ENCODE assay signal across 10 cellular contexts in genomic region chr12:114681149-114681849, GRCh38. TPM values are rescaled to one million over a fixed set of nuclear protein-coding genes. Genes with fewer than 3 reads are reported as not detected.
DNase-seq lines count a peak whose midpoint lies in the region; ATAC-seq and TF ChIP-seq lines count a peak whose summit lies in the region.
"Had no signal": no experiment of that assay in that cellular context is flagged by ENCODE, and none has a peak within 500 bp of the region (broad histone marks: within the 10 kb centered on the region; RNA-seq: fewer than 3 reads in every experiment).

No MANE protein-coding gene starts in this region.

- H3K18ac ChIP-seq in trophoblast cell (ENCODE audit: low read length): peak overlapping the region; percentile 54

- CTCF ChIA-PET in Panc1 (lab: Charles Lee): no interaction called here

- POLR2A ChIA-PET in Panc1 (lab: Charles Lee): no interaction called here

- H3K4me1 ChIP-seq in Panc1 (ENCODE audit: control insufficient read depth, insufficient read depth, low read length) (0 out of 2 replicates have a peak, but pooled peaks cover 2% of the 10 kb centered on the region), esophagus squamous epithelium (peaks cover 4 to 52% (median 11%) of the 10 kb centered on the region in 3 donors), trophoblast cell (ENCODE audit: control insufficient read depth in 1 of 2, insufficient read depth in 2 of 2, low read length in 2 of 2) (peaks cover 23 to 27% of the 10 kb centered on the region in 2 experiments)

- 54 to 60% methylated on average over 12 to 15 of the region's 16 CpGs for WGBS in esophagus squamous epithelium, 2 donors
- no CpG with 5 or more reads among the region's 16 CpGs for WGBS in trophoblast cell (ENCODE audit: extremely low coverage, insufficient coverage, insufficient read length)

- intact Hi-C loops in Panc1 (cut with micrococcal nuclease; ENCODE audit: unreplicated experiment) (no loop called here), esophagus squamous epithelium (cut with DNase I) (no loop called here)

- H2AK5ac ChIP-seq in trophoblast cell (ENCODE audit: low read length): no peak overlapping the region

- H3K23ac ChIP-seq in trophoblast cell (ENCODE audit: low read length): no peak overlapping the region

- H3K9me3 ChIP-seq in Panc1 (ENCODE audit: control insufficient read depth, insufficient read depth, low read depth, low read length) (no peaks in the 10 kb centered on the region), esophagus squamous epithelium (no peaks in the 10 kb centered on the region), trophoblast cell (ENCODE audit: insufficient read depth, low read depth, low read length) (no peaks in the 10 kb centered on the region)

- peaks cover 59% of the 10 kb centered on the region for H3K79me2 ChIP-seq in trophoblast cell (ENCODE audit: control insufficient read depth, insufficient read depth, low read length, poor library complexity)

- H3K4me1 Mint-ChIP-seq in natural killer cell treated with Interleukin-12 subunit alpha and Interleukin-12 subunit beta and Interleukin-15 and Interleukin-18, amount 100 ng/mL, for 72 hours (ENCODE audit: low read depth in 2 of 2): peaks cover 13 to 16% of the 10 kb centered on the region in 2 donors

- peaks cover 53 to 74% of the 10 kb centered on the region in 2 donors for H3K27me3 Mint-ChIP-seq in natural killer cell treated with Interleukin-12 subunit alpha and Interleukin-12 subunit beta and Interleukin-15 and Interleukin-18, amount 100 ng/mL, for 72 hours

- H4K12ac ChIP-seq in trophoblast cell (ENCODE audit: low read depth, low read length): peak overlapping the region; percentile 64

- TF ChIP-seq POLR2A in esophagus squamous epithelium (IDR thresholded peaks at IDR 0.05): no peak

- H3K4me3 ChIP-seq in Panc1 (ENCODE audit: low read depth in 2 of 2, low read length in 2 of 2) (peak overlapping the region; percentile 69 to 84), esophagus squamous epithelium (peak overlapping the region in 3 of 4 donors; percentile 55 to 78 (median 70)), trophoblast cell (ENCODE audit: low read depth, low read length) (peak overlapping the region; percentile 75)

- no peak for TF ChIP-seq CTCF in Panc1 (IDR thresholded peaks at IDR 0.05)
- TF ChIP-seq CTCF in esophagus squamous epithelium (IDR thresholded peaks at IDR 0.05): no peak

- H2BK12ac ChIP-seq in trophoblast cell (ENCODE audit: low read length): peak overlapping the region; percentile 15

- H3K27ac Mint-ChIP-seq in natural killer cell treated with Interleukin-12 subunit alpha and Interleukin-12 subunit beta and Interleukin-15 and Interleukin-18, amount 100 ng/mL, for 72 hours: no peak overlapping the region

- H3K36me3 ChIP-seq in Panc1 (ENCODE audit: control insufficient read depth, insufficient read depth, low read length) (peaks cover 5% of the 10 kb centered on the region; the same call in 1 of the 2 replicates), esophagus squamous epithelium (peaks cover 0 to 15% (median 0%) of the 10 kb centered on the region in 3 donors), trophoblast cell (ENCODE audit: control insufficient read depth in 1 of 2, insufficient read depth in 2 of 2, low read length in 2 of 2) (peaks cover 15 to 36% of the 10 kb centered on the region in 2 experiments)

- H3K27me3 ChIP-seq in Panc1 (ENCODE audit: control insufficient read depth, insufficient read depth, low read length): no peaks in the 10 kb centered on the region
- H3K27me3 ChIP-seq in esophagus squamous epithelium: peaks cover 0 to 67% (median 3%) of the 10 kb centered on the region in 4 donors
- no peaks in the 10 kb centered on the region for H3K27me3 ChIP-seq in trophoblast cell (ENCODE audit: insufficient read depth, low read length)

- H2BK120ac ChIP-seq in trophoblast cell (ENCODE audit: insufficient read depth, low read length, poor library complexity): peak overlapping the region; percentile 74

- H3K36me3 Mint-ChIP-seq in natural killer cell treated with Interleukin-12 subunit alpha and Interleukin-12 subunit beta and Interleukin-15 and Interleukin-18, amount 100 ng/mL, for 72 hours: no peaks in the 10 kb centered on the region

- H2AFZ ChIP-seq in trophoblast cell (ENCODE audit: insufficient read depth, low read length, poor library complexity): no peak overlapping the region

- DNase-seq in EH (ENCODE audit: low read depth) (peak; percentile 65), Panc1 (ENCODE audit: low read depth, low spot score) (no peak), esophagus squamous epithelium (lab: John Stamatoyannopoulos, UW) (no peak), trophoblast cell (peak in 1 of 2 donors; percentile 36)
- no peak for DNase-seq in stimulated activated naive CD8-positive, alpha-beta T cell treated with anti-CD3 and anti-CD28 coated beads, Interleukin-15, Interleukin-2, amounts not matched to agents 100 U/mL and 50 U/mL, for 24 hours
- no peak for DNase-seq in natural killer cell treated with Interleukin-12 subunit alpha and Interleukin-12 subunit beta and Interleukin-15 and Interleukin-18, amount 100 ng/mL, for 72 hours (ENCODE audit: low spot score)
- DNase-seq: activated naive CD8-positive, alpha-beta T cell treated with anti-CD3 and anti-CD28 coated beads, Interleukin-2, amount 10 ng/mL, durations not matched to agents 7 days and 5 days had no signal

- in situ Hi-C loops in Panc1 (cut with HindIII; ENCODE audit: low pct_unique_long_range_greater_than_20kb, low sequenced_read_pairs): no loop called here

- peak overlapping the region; percentile 94 for H2BK5ac ChIP-seq in trophoblast cell (ENCODE audit: low read depth, low read length, poor library complexity)

- H3K14ac ChIP-seq in trophoblast cell (ENCODE audit: low read length): peak overlapping the region; percentile 86

- peak overlapping the region; percentile 79 for H3K9ac ChIP-seq in trophoblast cell (ENCODE audit: low read length)

- H3K27ac ChIP-seq in Panc1 (ENCODE audit: low read length): peak overlapping the region; percentile 48
- peak overlapping the region in 3 of 4 donors; percentile 57 to 94 (median 92) for H3K27ac ChIP-seq in esophagus squamous epithelium
- H3K27ac ChIP-seq in trophoblast cell (ENCODE audit: low read depth, low read length): peak overlapping the region; percentile 98

- peak overlapping the region; percentile 66 for H4K91ac ChIP-seq in trophoblast cell (ENCODE audit: low read depth, low read length)

- H3K4ac ChIP-seq in trophoblast cell (ENCODE audit: low read depth, low read length): peak overlapping the region; percentile 98

- ATAC-seq in Panc1: no peak
- ATAC-seq in stimulated activated naive CD8-positive, alpha-beta T cell treated with anti-CD3 and anti-CD28 coated beads, Interleukin-15, Interleukin-2, amounts not matched to agents 100 U/mL and 50 U/mL, for 24 hours: no peak
- ATAC-seq in GM19452 (IDR thresholded peaks at IDR 0.05; ENCODE audit: unreplicated experiment): no peak
- no peak for ATAC-seq in HG02642 (IDR thresholded peaks at IDR 0.05; ENCODE audit: poor library complexity, unreplicated experiment)
- no peak for ATAC-seq in natural killer cell treated with Interleukin-12 subunit alpha and Interleukin-12 subunit beta and Interleukin-15 and Interleukin-18, amount 100 ng/mL, for 72 hours

- peak overlapping the region; percentile 47 for H3K4me2 ChIP-seq in trophoblast cell (ENCODE audit: low read length)

- H4K8ac ChIP-seq in trophoblast cell (ENCODE audit: low read depth, low read length): peak overlapping the region; percentile 54

- BruUV-seq in Panc1 (replicated peaks; lab: Mats Ljungman, UMichigan): no TSS peak

- no peaks in the 10 kb centered on the region for H3K9me3 Mint-ChIP-seq in natural killer cell treated with Interleukin-12 subunit alpha and Interleukin-12 subunit beta and Interleukin-15 and Interleukin-18, amount 100 ng/mL, for 72 hours

- no peak overlapping the region for H3K4me3 Mint-ChIP-seq in natural killer cell treated with Interleukin-12 subunit alpha and Interleukin-12 subunit beta and Interleukin-15 and Interleukin-18, amount 100 ng/mL, for 72 hours
- H3K4me3 Mint-ChIP-seq: activated naive CD8-positive, alpha-beta T cell treated with anti-CD3 and anti-CD28 coated beads, Interleukin-2, amount 10 ng/mL, durations not matched to agents 7 days and 5 days had no signal

- H3K79me1 ChIP-seq in trophoblast cell (ENCODE audit: low read length): peaks cover 61% of the 10 kb centered on the region

RNA-seq across cellular contexts. Expression of gene TBX3, which starts 2.7 kb away (rescaled TPM):
- total RNA-seq in Panc1 (2021; ENCODE audit: unreplicated experiment) (5.1 TPM), esophagus squamous epithelium (1 to 10 TPM; 2.0 to 2.5 (median 2.4) TPM)
- polyA plus RNA-seq in Panc1 (2012; ENCODE audit: insufficient read length): 2.5 TPM
- 292 and 302 TPM in 2 replicates for polyA plus RNA-seq in trophoblast cell (2013)
- total RNA-seq in natural killer cell treated with Interleukin-12 subunit alpha and Interleukin-12 subunit beta and Interleukin-15 and Interleukin-18, amount 100 ng/mL, for 72 hours: not detected
- total RNA-seq: activated naive CD8-positive, alpha-beta T cell treated with anti-CD3 and anti-CD28 coated beads, Interleukin-2, amount 10 ng/mL, durations not matched to agents 7 days and 5 days; T-helper 1 cell treated with Interleukin-12 subunit alpha and Interleukin-12 subunit beta and Interleukin-4 antibody, amounts not matched to agents 30 ng/mL and 1 ng/mL, for 36 hours had no signal

Comparison
In these comparisons a context has a peak if more than half of its experiments do, and no peak if none do; other contexts are left out.
1. H3K27ac ChIP-seq: peak in every context shown above with its lines; median percentile 98 in trophoblast cell; 92 in esophagus squamous epithelium; 48 in Panc1.